8 cellular contexts compared by ENCODE assay signal in the genomic region with DNA sequence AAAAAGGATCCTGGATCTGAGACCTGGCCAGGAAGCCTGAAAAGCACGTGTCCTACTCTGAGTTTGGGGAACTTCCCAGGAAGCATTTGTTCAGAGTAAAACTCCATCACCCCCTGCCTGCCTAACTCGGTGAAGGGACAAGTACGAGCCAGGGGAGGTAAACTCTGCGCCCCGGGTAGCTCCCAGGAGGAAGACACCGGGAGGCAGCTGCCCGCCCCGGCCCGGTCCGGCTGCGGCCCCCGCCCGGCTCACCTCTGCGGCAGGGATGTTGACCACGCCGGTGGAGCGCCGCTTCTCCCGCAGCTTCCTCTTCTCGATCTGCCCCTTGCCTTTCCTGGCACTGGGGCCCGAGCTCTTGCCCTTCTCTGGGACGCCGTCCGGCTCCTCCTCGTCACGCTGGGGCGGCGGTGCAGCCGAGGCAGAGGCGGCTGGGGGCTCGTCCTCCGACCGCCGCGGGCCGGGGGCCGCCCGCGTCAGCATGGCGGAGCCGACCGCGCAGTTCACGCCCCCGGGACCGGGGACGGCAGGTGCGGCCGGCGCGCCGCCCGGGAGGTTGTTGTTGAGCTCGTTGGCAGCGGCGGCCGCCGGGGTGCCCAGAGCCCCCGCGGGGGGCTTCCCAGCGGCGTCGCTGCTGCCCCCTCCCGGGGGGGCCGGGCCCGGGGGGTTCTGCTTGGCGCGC. TPM values are rescaled to one million over a fixed set of nuclear protein-coding genes. Genes with fewer than 3 reads are reported as not detected.
DNase-seq lines count a peak whose midpoint lies in the region; ATAC-seq and TF ChIP-seq lines count a peak whose summit lies in the region.

No MANE protein-coding gene starts in this region.

- peak; percentile 20 for ATAC-seq in GM19467 (IDR thresholded peaks at IDR 0.05; ENCODE audit: unreplicated experiment)
- peak; percentile 23 for ATAC-seq in HG03460 (IDR thresholded peaks at IDR 0.05; ENCODE audit: unreplicated experiment)

- TF ChIP-seq POLR2A in transverse colon (IDR thresholded peaks at IDR 0.05) = peak; percentile 9

- DNase-seq in NCI-H2029 (lab: John Stamatoyannopoulos, UW) = peak; percentile 39
- DNase-seq in NCI-H2029 treated with DMSO at 0.1 percent for 48 hours (lab: John Stamatoyannopoulos, UW) = no peak
- DNase-seq in transverse colon = peak; percentile 48

- peak overlapping the region; percentile 75 for H3K4me3 Mint-ChIP-seq in T-helper 1 cell treated with Interleukin-12 subunit alpha and Interleukin-12 subunit beta and Interleukin-4 antibody, amounts not matched to agents 30 μg/mL and 1 μg/mL, for 36 hours

- no peaks in the 10 kb centered on the region for H3K36me3 Mint-ChIP-seq in T-helper 1 cell treated with Interleukin-12 subunit alpha and Interleukin-12 subunit beta and Interleukin-4 antibody, amounts not matched to agents 30 μg/mL and 1 μg/mL, for 36 hours (ENCODE audit: low read depth)

- H3K4me1 ChIP-seq in endocrine pancreas (ENCODE audit: control insufficient read depth, insufficient read depth, low read length) = peaks cover 28% of the 10 kb centered on the region
- peaks cover 9% of the 10 kb centered on the region for H3K4me1 ChIP-seq in mesodermal cell (ENCODE audit: control insufficient read depth, insufficient read depth, low read length, poor library complexity, severe bottlenecking)
- H3K4me1 ChIP-seq in transverse colon = peaks cover 0 to 57% (median 28%) of the 10 kb centered on the region in 4 donors

- H3K27ac ChIP-seq in mesodermal cell (ENCODE audit: low read depth, low read length, severe bottlenecking) (peak overlapping the region; percentile 75), transverse colon (peak overlapping the region; percentile 90 to 95 (median 92))

- TF ChIP-seq CTCF in transverse colon (IDR thresholded peaks at IDR 0.05) = no peak

- no peaks in the 10 kb centered on the region for H3K9me3 ChIP-seq in endocrine pancreas (ENCODE audit: control insufficient read depth, low read length)
- no peaks in the 10 kb centered on the region for H3K9me3 ChIP-seq in mesodermal cell (ENCODE audit: control insufficient read depth, low read length)
- H3K9me3 ChIP-seq in transverse colon = no peaks in the 10 kb centered on the region

- 0% methylated on average over 43 to 52 of the region's 68 CpGs for WGBS in mesodermal cell (ENCODE audit: insufficient coverage in 2 of 2), 2 experiments
- WGBS in transverse colon (ENCODE audit: low coverage in 1 of 2), 2 donors = 2% methylated on average over 46 of the region's 68 CpGs; no CpG with 5 or more reads in 1 of the 2 donors

- H3K9ac ChIP-seq in endocrine pancreas (ENCODE audit: control insufficient read depth, insufficient read depth, low read length) = peak overlapping the region; percentile 73

- H3K4me1 Mint-ChIP-seq in T-helper 1 cell treated with Interleukin-12 subunit alpha and Interleukin-12 subunit beta and Interleukin-4 antibody, amounts not matched to agents 30 μg/mL and 1 μg/mL, for 36 hours (ENCODE audit: low read depth) = peaks cover 5% of the 10 kb centered on the region

- TF ChIP-seq EP300 in transverse colon (IDR thresholded peaks at IDR 0.05; ENCODE audit: low read depth) = no peak

- no peaks in the 10 kb centered on the region for H3K9me3 Mint-ChIP-seq in T-helper 1 cell treated with Interleukin-12 subunit alpha and Interleukin-12 subunit beta and Interleukin-4 antibody, amounts not matched to agents 30 μg/mL and 1 μg/mL, for 36 hours

- H3K27ac Mint-ChIP-seq in T-helper 1 cell treated with Interleukin-12 subunit alpha and Interleukin-12 subunit beta and Interleukin-4 antibody, amounts not matched to agents 30 μg/mL and 1 μg/mL, for 36 hours = no peak overlapping the region

- no peaks in the 10 kb centered on the region for H3K36me3 ChIP-seq in endocrine pancreas (ENCODE audit: control insufficient read depth, insufficient read depth, low read length)
- no peaks in the 10 kb centered on the region for H3K36me3 ChIP-seq in mesodermal cell (ENCODE audit: control insufficient read depth, insufficient read depth, low read length)
- H3K36me3 ChIP-seq in transverse colon = no peaks in the 10 kb centered on the region

- intact Hi-C loops in transverse colon (cut with DNase I; ENCODE audit: low total_unique reads) = no loop called here

- peaks cover 72% of the 10 kb centered on the region for H3K27me3 Mint-ChIP-seq in T-helper 1 cell treated with Interleukin-12 subunit alpha and Interleukin-12 subunit beta and Interleukin-4 antibody, amounts not matched to agents 30 μg/mL and 1 μg/mL, for 36 hours (ENCODE audit: low read depth)

- in situ Hi-C loops in transverse colon (cut with MboI; ENCODE audit: low pct_ligation_motif_present in 1 of 4, low pct_unique_long_range_greater_than_20kb in 1 of 4, low sequenced_read_pairs in 3 of 4) = loop anchor here in 1 of 4 donors (25.0 kb wide), 1 partner anchor 277 kb away; no protein-coding TSS in a partner anchor

- H3K27me3 ChIP-seq in endocrine pancreas (ENCODE audit: control insufficient read depth, insufficient read depth, low read length) (no peaks in the 10 kb centered on the region), transverse colon (peaks cover 3% of the 10 kb centered on the region)

- H3K4me3 ChIP-seq in endocrine pancreas (ENCODE audit: control insufficient read depth, insufficient read depth, low read length) (peak overlapping the region; percentile 99), mesodermal cell (ENCODE audit: extremely low read depth, insufficient read depth, low read length, poor library complexity, severe bottlenecking) (peak overlapping the region; percentile 81), transverse colon (peak overlapping the region; percentile 76 to 94 (median 84))

RNA-seq across cellular contexts. Expression of gene PAWR, which starts 1.1 kb away (rescaled TPM):
- polyA plus RNA-seq in mesodermal cell (2013, experiment 1 of 2) = 25.0 TPM
- 28.9 TPM for polyA plus RNA-seq in mesodermal cell (2013, experiment 2 of 2)
- 100 to 1,000 TPM in 2 of 4 donors, 10 to 100 TPM in 2; 82.3 to 188 (median 115) TPM for total RNA-seq in transverse colon
